ENCODE assay signal across 3 cellular contexts in the genomic region with DNA sequence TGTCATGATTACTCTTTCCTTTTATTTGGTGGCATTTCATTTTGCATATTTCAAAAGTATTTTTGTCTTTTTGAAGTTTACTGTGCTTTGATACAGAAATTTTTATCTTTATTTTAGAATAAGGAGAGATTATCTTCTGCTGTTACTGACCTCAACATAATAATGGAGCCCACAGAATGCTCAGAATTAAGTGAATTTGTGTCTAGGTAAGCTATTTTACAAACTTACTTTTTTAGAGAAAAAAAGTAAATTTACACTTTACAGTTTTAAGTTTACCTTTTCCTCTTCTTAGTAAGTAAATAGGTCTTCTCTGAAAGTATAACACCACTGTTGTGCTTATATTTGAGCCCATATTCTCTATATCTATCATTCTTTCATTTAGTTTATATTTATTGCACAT.
TF ChIP-seq lines count a peak whose summit lies in the region.

No MANE protein-coding gene starts in this region.

TF ChIP-seq in A549, 52 proteins besides CTCF, POLR2A, EP300 and RAD21:
- no peak for TF ChIP-seq ZFP36 (IDR thresholded peaks at IDR 0.05; ENCODE audit: borderline replicate concordance, partially characterized antibody)
- no peak for TF ChIP-seq CBX8 (IDR thresholded peaks at IDR 0.05)
- TF ChIP-seq JUNB (IDR thresholded peaks at IDR 0.05) = no peak
- no peak for TF ChIP-seq FOSB (CRISPR knock-in tag; IDR thresholded peaks at IDR 0.05)
- no peak for TF ChIP-seq FOSL2 (IDR thresholded peaks at IDR 0.05)
- TF ChIP-seq FOSL2 (CRISPR knock-in tag; IDR thresholded peaks at IDR 0.05) = no peak
- no peak for TF ChIP-seq RCOR1 (IDR thresholded peaks at IDR 0.05; ENCODE audit: low read depth, low read length)
- no peak for TF ChIP-seq RNF2 (IDR thresholded peaks at IDR 0.05; ENCODE audit: borderline replicate concordance, low read depth)
- TF ChIP-seq MAFK (IDR thresholded peaks at IDR 0.05; ENCODE audit: partially characterized antibody) = peak; percentile 47
- TF ChIP-seq MAZ (IDR thresholded peaks at IDR 0.05; ENCODE audit: borderline replicate concordance, low read depth, low read length) = no peak

TF ChIP-seq in IMR-90, 13 proteins besides CTCF, POLR2A, EP300 and RAD21:
- TF ChIP-seq NFE2L2 (IDR thresholded peaks at IDR 0.05; ENCODE audit: low read depth, low read length) (no peak), CEBPB (IDR thresholded peaks at IDR 0.05; ENCODE audit: low read depth, low read length) (no peak), MAFK (IDR thresholded peaks at IDR 0.05; ENCODE audit: low read depth, low read length) (peak; percentile 50; the same call in 1 of the 2 replicates), SMC3 (IDR thresholded peaks at IDR 0.05; ENCODE audit: low read depth, low read length) (no peak)
TF ChIP-seq in IMR-90: peak in this region for 1.

TF ChIP-seq in K562, 482 proteins besides CTCF, POLR2A, EP300 and RAD21:
- TF ChIP-seq, protein P1, sequence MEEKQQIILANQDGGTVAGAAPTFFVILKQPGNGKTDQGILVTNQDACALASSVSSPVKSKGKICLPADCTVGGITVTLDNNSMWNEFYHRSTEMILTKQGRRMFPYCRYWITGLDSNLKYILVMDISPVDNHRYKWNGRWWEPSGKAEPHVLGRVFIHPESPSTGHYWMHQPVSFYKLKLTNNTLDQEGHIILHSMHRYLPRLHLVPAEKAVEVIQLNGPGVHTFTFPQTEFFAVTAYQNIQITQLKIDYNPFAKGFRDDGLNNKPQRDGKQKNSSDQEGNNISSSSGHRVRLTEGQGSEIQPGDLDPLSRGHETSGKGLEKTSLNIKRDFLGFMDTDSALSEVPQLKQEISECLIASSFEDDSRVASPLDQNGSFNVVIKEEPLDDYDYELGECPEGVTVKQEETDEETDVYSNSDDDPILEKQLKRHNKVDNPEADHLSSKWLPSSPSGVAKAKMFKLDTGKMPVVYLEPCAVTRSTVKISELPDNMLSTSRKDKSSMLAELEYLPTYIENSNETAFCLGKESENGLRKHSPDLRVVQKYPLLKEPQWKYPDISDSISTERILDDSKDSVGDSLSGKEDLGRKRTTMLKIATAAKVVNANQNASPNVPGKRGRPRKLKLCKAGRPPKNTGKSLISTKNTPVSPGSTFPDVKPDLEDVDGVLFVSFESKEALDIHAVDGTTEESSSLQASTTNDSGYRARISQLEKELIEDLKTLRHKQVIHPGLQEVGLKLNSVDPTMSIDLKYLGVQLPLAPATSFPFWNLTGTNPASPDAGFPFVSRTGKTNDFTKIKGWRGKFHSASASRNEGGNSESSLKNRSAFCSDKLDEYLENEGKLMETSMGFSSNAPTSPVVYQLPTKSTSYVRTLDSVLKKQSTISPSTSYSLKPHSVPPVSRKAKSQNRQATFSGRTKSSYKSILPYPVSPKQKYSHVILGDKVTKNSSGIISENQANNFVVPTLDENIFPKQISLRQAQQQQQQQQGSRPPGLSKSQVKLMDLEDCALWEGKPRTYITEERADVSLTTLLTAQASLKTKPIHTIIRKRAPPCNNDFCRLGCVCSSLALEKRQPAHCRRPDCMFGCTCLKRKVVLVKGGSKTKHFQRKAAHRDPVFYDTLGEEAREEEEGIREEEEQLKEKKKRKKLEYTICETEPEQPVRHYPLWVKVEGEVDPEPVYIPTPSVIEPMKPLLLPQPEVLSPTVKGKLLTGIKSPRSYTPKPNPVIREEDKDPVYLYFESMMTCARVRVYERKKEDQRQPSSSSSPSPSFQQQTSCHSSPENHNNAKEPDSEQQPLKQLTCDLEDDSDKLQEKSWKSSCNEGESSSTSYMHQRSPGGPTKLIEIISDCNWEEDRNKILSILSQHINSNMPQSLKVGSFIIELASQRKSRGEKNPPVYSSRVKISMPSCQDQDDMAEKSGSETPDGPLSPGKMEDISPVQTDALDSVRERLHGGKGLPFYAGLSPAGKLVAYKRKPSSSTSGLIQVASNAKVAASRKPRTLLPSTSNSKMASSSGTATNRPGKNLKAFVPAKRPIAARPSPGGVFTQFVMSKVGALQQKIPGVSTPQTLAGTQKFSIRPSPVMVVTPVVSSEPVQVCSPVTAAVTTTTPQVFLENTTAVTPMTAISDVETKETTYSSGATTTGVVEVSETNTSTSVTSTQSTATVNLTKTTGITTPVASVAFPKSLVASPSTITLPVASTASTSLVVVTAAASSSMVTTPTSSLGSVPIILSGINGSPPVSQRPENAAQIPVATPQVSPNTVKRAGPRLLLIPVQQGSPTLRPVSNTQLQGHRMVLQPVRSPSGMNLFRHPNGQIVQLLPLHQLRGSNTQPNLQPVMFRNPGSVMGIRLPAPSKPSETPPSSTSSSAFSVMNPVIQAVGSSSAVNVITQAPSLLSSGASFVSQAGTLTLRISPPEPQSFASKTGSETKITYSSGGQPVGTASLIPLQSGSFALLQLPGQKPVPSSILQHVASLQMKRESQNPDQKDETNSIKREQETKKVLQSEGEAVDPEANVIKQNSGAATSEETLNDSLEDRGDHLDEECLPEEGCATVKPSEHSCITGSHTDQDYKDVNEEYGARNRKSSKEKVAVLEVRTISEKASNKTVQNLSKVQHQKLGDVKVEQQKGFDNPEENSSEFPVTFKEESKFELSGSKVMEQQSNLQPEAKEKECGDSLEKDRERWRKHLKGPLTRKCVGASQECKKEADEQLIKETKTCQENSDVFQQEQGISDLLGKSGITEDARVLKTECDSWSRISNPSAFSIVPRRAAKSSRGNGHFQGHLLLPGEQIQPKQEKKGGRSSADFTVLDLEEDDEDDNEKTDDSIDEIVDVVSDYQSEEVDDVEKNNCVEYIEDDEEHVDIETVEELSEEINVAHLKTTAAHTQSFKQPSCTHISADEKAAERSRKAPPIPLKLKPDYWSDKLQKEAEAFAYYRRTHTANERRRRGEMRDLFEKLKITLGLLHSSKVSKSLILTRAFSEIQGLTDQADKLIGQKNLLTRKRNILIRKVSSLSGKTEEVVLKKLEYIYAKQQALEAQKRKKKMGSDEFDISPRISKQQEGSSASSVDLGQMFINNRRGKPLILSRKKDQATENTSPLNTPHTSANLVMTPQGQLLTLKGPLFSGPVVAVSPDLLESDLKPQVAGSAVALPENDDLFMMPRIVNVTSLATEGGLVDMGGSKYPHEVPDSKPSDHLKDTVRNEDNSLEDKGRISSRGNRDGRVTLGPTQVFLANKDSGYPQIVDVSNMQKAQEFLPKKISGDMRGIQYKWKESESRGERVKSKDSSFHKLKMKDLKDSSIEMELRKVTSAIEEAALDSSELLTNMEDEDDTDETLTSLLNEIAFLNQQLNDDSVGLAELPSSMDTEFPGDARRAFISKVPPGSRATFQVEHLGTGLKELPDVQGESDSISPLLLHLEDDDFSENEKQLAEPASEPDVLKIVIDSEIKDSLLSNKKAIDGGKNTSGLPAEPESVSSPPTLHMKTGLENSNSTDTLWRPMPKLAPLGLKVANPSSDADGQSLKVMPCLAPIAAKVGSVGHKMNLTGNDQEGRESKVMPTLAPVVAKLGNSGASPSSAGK (IDR thresholded peaks at IDR 0.05) = no peak
- TF ChIP-seq ZNF316 (IDR thresholded peaks at IDR 0.05) = peak; percentile 38; the same call in 1 of the 2 replicates
